Comparison of ENCODE assay signal across 20 cellular contexts in genomic region chr7:128380807-128381130, GRCh38. TPM values are rescaled to one million over a fixed set of nuclear protein-coding genes. Genes with fewer than 3 reads are reported as not detected.
"Had no signal": no experiment of that assay in that cellular context is flagged by ENCODE, and none has a peak within 500 bp of the region (broad histone marks: within the 10 kb centered on the region; RNA-seq: fewer than 3 reads in every experiment).

No MANE protein-coding gene starts in this region.

- H3K27ac Mint-ChIP-seq: activated B cell treated with CpG ODN at 0.5 μM for 24 hours; activated CD4-positive, alpha-beta T cell treated with anti-CD3 and anti-CD28 coated beads, Interleukin-2, amount 10 ng/mL, durations not matched to agents 7 days and 5 days; activated naive CD4-positive, alpha-beta T cell treated with anti-CD3 and anti-CD28 coated beads, Interleukin-2, amount 50 U/mL, for 72 hours; activated T-helper 17 cell treated with anti-CD3 and anti-CD28 coated beads, Interleukin-2, amount 50 U/mL, for 72 hours; immature natural killer cell; natural killer cell treated with Interleukin-12 subunit alpha and Interleukin-12 subunit beta and Interleukin-15 and Interleukin-18, amount 100 ng/mL, for 72 hours; T-helper 1 cell treated with Interleukin-12 subunit alpha and Interleukin-12 subunit beta and Interleukin-4 antibody, amounts not matched to agents 30 μg/mL and 1 μg/mL, for 36 hours had no signal

- H3K4me1 ChIP-seq: stomach, uterus had no signal

- H3K4me3 Mint-ChIP-seq: activated B cell treated with CpG ODN at 0.5 μM for 24 hours; activated CD4-positive, alpha-beta T cell treated with anti-CD3 and anti-CD28 coated beads, Interleukin-2, amount 10 ng/mL, durations not matched to agents 7 days and 5 days; activated T-helper 17 cell treated with anti-CD3 and anti-CD28 coated beads, Interleukin-2, amount 50 U/mL, for 72 hours; immature natural killer cell; natural killer cell treated with Interleukin-12 subunit alpha and Interleukin-12 subunit beta and Interleukin-15 and Interleukin-18, amount 100 ng/mL, for 72 hours; T-helper 1 cell treated with Interleukin-12 subunit alpha and Interleukin-12 subunit beta and Interleukin-4 antibody, amounts not matched to agents 30 μg/mL and 1 μg/mL, for 36 hours had no signal

- DNase-seq: activated B cell treated with CpG ODN at 0.5 μM for 24 hours, activated T-cell treated with anti-CD3 and anti-CD28 coated beads for 4 hours, amygdala, brain microvascular endothelial cell, cerebellar nuclear complex, foreskin fibroblast, immature natural killer cell, left cardiac atrium, ovary, stomach, uterus had no signal

- H3K36me3 Mint-ChIP-seq: activated naive CD4-positive, alpha-beta T cell treated with anti-CD3 and anti-CD28 coated beads, Interleukin-2, amount 50 U/mL, for 72 hours; immature natural killer cell; natural killer cell treated with Interleukin-12 subunit alpha and Interleukin-12 subunit beta and Interleukin-15 and Interleukin-18, amount 100 ng/mL, for 72 hours had no signal

- H3K4me3 ChIP-seq: esophagus muscularis mucosa, ovary, stomach, thoracic aorta, uterus had no signal

- H3K36me3 ChIP-seq: brain microvascular endothelial cell, esophagus muscularis mucosa, ovary, stomach, thoracic aorta, uterus had no signal

- H3K27me3 ChIP-seq: brain microvascular endothelial cell, ovary, stomach, uterus had no signal

- H3K27ac ChIP-seq: brain microvascular endothelial cell, esophagus muscularis mucosa, ovary, stomach, thoracic aorta, uterus had no signal

- H3K9me3 ChIP-seq: esophagus muscularis mucosa, ovary, stomach, thoracic aorta, uterus had no signal

- H3K4me1 Mint-ChIP-seq: activated B cell treated with CpG ODN at 0.5 μM for 24 hours; activated T-helper 17 cell treated with anti-CD3 and anti-CD28 coated beads, Interleukin-2, amount 50 U/mL, for 72 hours; immature natural killer cell had no signal

- H3K27me3 Mint-ChIP-seq: activated B cell treated with CpG ODN at 0.5 μM for 24 hours; activated T-helper 17 cell treated with anti-CD3 and anti-CD28 coated beads, Interleukin-2, amount 50 U/mL, for 72 hours had no signal

- H3K9me3 Mint-ChIP-seq: activated B cell treated with CpG ODN at 0.5 μM for 24 hours; activated CD4-positive, alpha-beta T cell treated with anti-CD3 and anti-CD28 coated beads, Interleukin-2, amount 10 ng/mL, durations not matched to agents 7 days and 5 days; activated naive CD4-positive, alpha-beta T cell treated with anti-CD3 and anti-CD28 coated beads, Interleukin-2, amount 50 U/mL, for 72 hours; activated T-helper 17 cell treated with anti-CD3 and anti-CD28 coated beads, Interleukin-2, amount 50 U/mL, for 72 hours; immature natural killer cell; natural killer cell treated with Interleukin-12 subunit alpha and Interleukin-12 subunit beta and Interleukin-15 and Interleukin-18, amount 100 ng/mL, for 72 hours; T-helper 1 cell treated with Interleukin-12 subunit alpha and Interleukin-12 subunit beta and Interleukin-4 antibody, amounts not matched to agents 30 μg/mL and 1 μg/mL, for 36 hours had no signal

RNA-seq across cellular contexts. Expression of gene PRRT4, which starts 19.3 kb away (rescaled TPM):
- total RNA-seq: activated B cell treated with CpG ODN at 0.5 μM for 24 hours; dermis microvascular lymphatic vessel endothelial cell; lung microvascular endothelial cell; natural killer cell treated with Interleukin-12 subunit alpha and Interleukin-12 subunit beta and Interleukin-15 and Interleukin-18, amount 100 ng/mL, for 72 hours; stomach had no signal
